Comparison of ENCODE assay signal across 27 cellular contexts in the genomic region with DNA sequence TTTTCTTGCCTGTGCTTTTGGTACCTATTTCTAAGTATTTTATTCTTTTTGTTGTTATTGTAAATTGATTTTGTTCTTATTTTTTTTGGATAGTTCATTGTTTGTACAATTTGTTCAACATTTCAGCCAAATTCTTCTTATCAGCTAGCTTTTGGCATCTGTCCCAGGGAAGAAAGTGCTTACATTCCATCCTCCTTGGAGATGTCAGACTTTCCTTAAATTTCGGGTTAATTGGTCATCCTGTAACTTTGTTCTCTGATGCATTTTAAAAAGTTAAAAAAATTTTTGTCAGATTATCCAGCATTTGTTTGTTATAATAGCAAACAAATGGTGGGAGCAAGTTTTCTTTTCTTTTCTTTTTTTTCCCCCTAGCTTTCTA.
"Had no signal": no experiment of that assay in that cellular context is flagged by ENCODE, and none has a peak within 500 bp of the region (broad histone marks: within the 10 kb centered on the region; RNA-seq: fewer than 3 reads in every experiment).

No MANE protein-coding gene starts in this region.

- FAIRE-seq: urothelium cell line had no signal

- H3K27me3 Mint-ChIP-seq: progenitor cell of endocrine pancreas had no signal

- H3K9me3 Mint-ChIP-seq: activated CD4-positive, alpha-beta memory T cell treated with anti-CD3 and anti-CD28 coated beads, Interleukin-2, amount 10 ng/mL, durations not matched to agents 7 days and 5 days; activated CD4-positive, alpha-beta T cell treated with anti-CD3 and anti-CD28 coated beads, Interleukin-2, amount 10 ng/mL, durations not matched to agents 7 days and 5 days; activated naive CD4-positive, alpha-beta T cell treated with anti-CD3 and anti-CD28 coated beads, Interleukin-2, amount 50 U/mL, for 24 hours; activated T-cell treated with anti-CD3 and anti-CD28 coated beads, Interleukin-2, amount 50 U/mL, for 24 hours; natural killer cell treated with Interleukin-12 subunit alpha and Interleukin-12 subunit beta and Interleukin-15 and Interleukin-18, amount 100 ng/mL, for 72 hours had no signal

- H3K36me3 Mint-ChIP-seq: activated naive CD4-positive, alpha-beta T cell treated with anti-CD3 and anti-CD28 coated beads, Interleukin-2, amount 50 U/mL, for 24 hours; natural killer cell treated with Interleukin-12 subunit alpha and Interleukin-12 subunit beta and Interleukin-15 and Interleukin-18, amount 100 ng/mL, for 72 hours had no signal

- DNase-seq: activated CD4-positive, alpha-beta memory T cell treated with anti-CD3 and anti-CD28 coated beads, Interleukin-2, amount 10 ng/mL, durations not matched to agents 7 days and 5 days; activated CD4-positive, CD25-positive, alpha-beta regulatory T cell treated with anti-CD3 and anti-CD28 coated beads, Interleukin-2, amount 50 U/mL, for 72 hours; activated CD8-positive, alpha-beta memory T cell treated with anti-CD3 and anti-CD28 coated beads, Interleukin-2, amount 50 U/mL, for 48 hours; activated gamma-delta T cell; activated T-cell treated with anti-CD3 and anti-CD28 coated beads, Interleukin-2, amount 50 U/mL, for 24 hours; effector CD4-positive, alpha-beta T cell; esophagus squamous epithelium; gastrocnemius medialis; left ventricle myocardium superior; stimulated activated CD4-positive, alpha-beta T cell treated with anti-CD3 and anti-CD28 coated beads, Interleukin-12 subunit alpha, Interleukin-12 subunit beta, amount 100 ng/mL, for 4 hours; stimulated activated CD4-positive, alpha-beta T cell treated with anti-CD3 and anti-CD28 coated beads, Interleukin-4, amount 100 ng/mL, for 1 hour; T-helper 17 cell; T1000 had no signal

- H3K4me1 ChIP-seq: esophagus squamous epithelium, gastrocnemius medialis had no signal

- H3K27me3 ChIP-seq: body of pancreas, esophagus squamous epithelium, gastrocnemius medialis, hepatocyte had no signal

- H3K36me3 ChIP-seq: esophagus squamous epithelium, gastrocnemius medialis, thoracic aorta had no signal

- H3K79me2 ChIP-seq: hepatocyte had no signal

- H3K4me2 ChIP-seq: hepatocyte had no signal

- H3K4me3 ChIP-seq: body of pancreas, esophagus squamous epithelium, gastrocnemius medialis, hepatocyte, mucosa of descending colon, skin epidermis, thoracic aorta had no signal

- H2AFZ ChIP-seq: hepatocyte had no signal

- ATAC-seq: gastrocnemius medialis; left ventricle myocardium superior; natural killer cell treated with Interleukin-12 subunit alpha and Interleukin-12 subunit beta and Interleukin-15 and Interleukin-18, amount 100 ng/mL, for 72 hours; stimulated activated naive CD8-positive, alpha-beta T cell treated with anti-CD3 and anti-CD28 coated beads, Interleukin-15, Interleukin-2, amounts not matched to agents 100 U/mL and 50 U/mL, for 24 hours; T-helper 17 cell had no signal

- H3K9me3 ChIP-seq: body of pancreas, esophagus squamous epithelium, gastrocnemius medialis, mucosa of descending colon, thoracic aorta had no signal

- H3K27ac Mint-ChIP-seq: activated CD4-positive, alpha-beta memory T cell treated with anti-CD3 and anti-CD28 coated beads, Interleukin-2, amount 10 ng/mL, durations not matched to agents 7 days and 5 days; activated CD4-positive, alpha-beta T cell treated with anti-CD3 and anti-CD28 coated beads, Interleukin-2, amount 10 ng/mL, durations not matched to agents 7 days and 5 days; activated naive CD4-positive, alpha-beta T cell treated with anti-CD3 and anti-CD28 coated beads, Interleukin-2, amount 50 U/mL, for 24 hours; activated naive CD8-positive, alpha-beta T cell treated with anti-CD3 and anti-CD28 coated beads, Interleukin-2, amount 50 U/mL, for 24 hours; activated T-cell treated with anti-CD3 and anti-CD28 coated beads, Interleukin-2, amount 50 U/mL, for 24 hours; dendritic cell treated with granulocyte-macrophage colony-stimulating factor and Interleukin-4, amounts not matched to agents 40 ng/mL and 50 ng/mL, for 4 days; natural killer cell treated with Interleukin-12 subunit alpha and Interleukin-12 subunit beta and Interleukin-15 and Interleukin-18, amount 100 ng/mL, for 72 hours; progenitor cell of endocrine pancreas; T-helper 17 cell had no signal

- H3K4me3 Mint-ChIP-seq: activated CD4-positive, alpha-beta memory T cell treated with anti-CD3 and anti-CD28 coated beads, Interleukin-2, amount 10 ng/mL, durations not matched to agents 7 days and 5 days; activated CD4-positive, alpha-beta T cell treated with anti-CD3 and anti-CD28 coated beads, Interleukin-2, amount 10 ng/mL, durations not matched to agents 7 days and 5 days; activated naive CD4-positive, alpha-beta T cell treated with anti-CD3 and anti-CD28 coated beads, Interleukin-2, amount 50 U/mL, for 24 hours; activated naive CD8-positive, alpha-beta T cell treated with anti-CD3 and anti-CD28 coated beads, Interleukin-2, amount 50 U/mL, for 24 hours; activated T-cell treated with anti-CD3 and anti-CD28 coated beads, Interleukin-2, amount 50 U/mL, for 24 hours; dendritic cell treated with granulocyte-macrophage colony-stimulating factor and Interleukin-4, amounts not matched to agents 40 ng/mL and 50 ng/mL, for 4 days; natural killer cell treated with Interleukin-12 subunit alpha and Interleukin-12 subunit beta and Interleukin-15 and Interleukin-18, amount 100 ng/mL, for 72 hours; T-helper 17 cell had no signal

- H3K27ac ChIP-seq: epithelial cell of prostate, esophagus squamous epithelium, gastrocnemius medialis, hepatocyte, skin epidermis, thoracic aorta had no signal

- H3K4me1 Mint-ChIP-seq: activated CD4-positive, alpha-beta memory T cell treated with anti-CD3 and anti-CD28 coated beads, Interleukin-2, amount 10 ng/mL, durations not matched to agents 7 days and 5 days; activated CD4-positive, alpha-beta T cell treated with anti-CD3 and anti-CD28 coated beads, Interleukin-2, amount 10 ng/mL, durations not matched to agents 7 days and 5 days; activated naive CD4-positive, alpha-beta T cell treated with anti-CD3 and anti-CD28 coated beads, Interleukin-2, amount 50 U/mL, for 24 hours; activated naive CD8-positive, alpha-beta T cell treated with anti-CD3 and anti-CD28 coated beads, Interleukin-2, amount 50 U/mL, for 24 hours; T-helper 17 cell had no signal
